In the genomic region with DNA sequence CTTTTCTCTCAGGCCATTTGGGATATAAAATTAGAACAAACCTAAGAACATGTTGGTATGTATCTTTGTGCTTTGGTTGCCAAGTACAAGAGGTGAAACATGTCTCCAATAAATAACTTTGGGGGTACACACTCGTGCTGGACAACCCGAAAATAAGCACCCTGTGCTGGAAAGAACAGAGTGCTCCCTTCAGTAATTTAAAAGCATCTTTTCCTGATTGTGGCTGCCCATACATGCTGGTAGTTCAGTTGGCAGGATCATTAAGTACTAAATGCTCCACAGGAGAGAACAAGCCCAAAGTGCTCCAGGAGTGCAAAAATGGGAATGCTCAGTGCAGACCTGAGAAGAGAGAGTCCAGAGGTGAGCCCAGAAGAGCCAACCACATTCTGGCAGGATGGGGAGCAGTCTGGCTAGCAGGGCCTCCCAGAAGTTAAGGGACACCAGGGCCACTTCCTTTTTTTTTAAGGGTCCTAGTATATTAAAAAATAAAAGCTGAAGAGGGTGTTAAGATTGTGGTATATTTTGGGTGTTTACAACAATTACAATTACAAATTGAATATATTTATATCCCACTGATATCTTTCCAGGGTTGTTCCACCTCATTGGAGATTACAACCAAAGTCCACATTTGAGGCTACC, we compare ENCODE assay signal across 30 cellular contexts. TPM values are rescaled to one million over a fixed set of nuclear protein-coding genes. Genes with fewer than 3 reads are reported as not detected.
DNase-seq lines count a peak whose midpoint lies in the region; ATAC-seq, FAIRE-seq and TF ChIP-seq lines count a peak whose summit lies in the region.
"Had no signal": no experiment of that assay in that cellular context is flagged by ENCODE, and none has a peak within 500 bp of the region (broad histone marks: within the 10 kb centered on the region; RNA-seq: fewer than 3 reads in every experiment).

No MANE protein-coding gene starts in this region.

- DNase-seq in A673 (ENCODE audit: low spot score) = no peak
- no peak for DNase-seq in GM12891 (ENCODE audit: insufficient read length, low spot score)
- no peak for DNase-seq in osteocyte (ENCODE audit: extremely low spot score, unreplicated experiment)
- no peak for DNase-seq in NCI-H2081 treated with DMSO at 0.1 percent for 48 hours (lab: John Stamatoyannopoulos, UW)
- DNase-seq: CD8-positive, alpha-beta T cell; DMS 273 treated with DMSO at 0.1 percent for 48 hours; DMS79; EL; GDM1; GM23248; H7; HFFc6; IMR-90; NCI-H1048; NCI-H1417; NCI-H1694; NCI-H2029 treated with DMSO at 0.1 percent for 48 hours; NCI-H2227 treated with DMSO at 0.1 percent for 48 hours; NCI-H69; OCI-M1; Peyer's patch had no signal

- peaks cover 55% of the 10 kb centered on the region for H3K4me1 ChIP-seq in A673 (ENCODE audit: insufficient read depth, low read length, poor library complexity, severe bottlenecking)
- H3K4me1 ChIP-seq in muscle layer of colon (ENCODE audit: insufficient read depth, low read length) = peaks cover 4% of the 10 kb centered on the region
- H3K4me1 ChIP-seq: Peyer's patch had no signal

- H3K36me3 ChIP-seq in A673 (ENCODE audit: insufficient read depth, low read length, poor library complexity, severe bottlenecking) (no peaks in the 10 kb centered on the region), muscle layer of colon (ENCODE audit: insufficient read depth, low read length) (no peaks in the 10 kb centered on the region)
- H3K36me3 ChIP-seq: Peyer's patch had no signal

- ATAC-seq in HG02981 (IDR thresholded peaks at IDR 0.05; ENCODE audit: unreplicated experiment) = no peak
- ATAC-seq in GM21360 (IDR thresholded peaks at IDR 0.05; ENCODE audit: unreplicated experiment) = no peak
- ATAC-seq: CD8-positive, alpha-beta T cell; SK-N-SH treated with all-trans-retinoic acid at 6 μM for 48 hours had no signal

- no TSS peak for BruUV-seq in A673 (replicated peaks; lab: Mats Ljungman, UMichigan)

- H3K4me3 Mint-ChIP-seq in dendritic cell treated with granulocyte-macrophage colony-stimulating factor and Interleukin-4, amounts not matched to agents 40 ng/mL and 50 ng/mL, for 4 days = no peak overlapping the region
- no peak overlapping the region for H3K4me3 Mint-ChIP-seq in osteocyte (ENCODE audit: unreplicated experiment)
- H3K4me3 Mint-ChIP-seq: B cell; CD8-positive, alpha-beta T cell; HFFc6 had no signal

- H3K9me3 ChIP-seq in A673 (ENCODE audit: low read depth, low read length, poor library complexity, severe bottlenecking) (no peaks in the 10 kb centered on the region), muscle layer of colon (ENCODE audit: low read length) (no peaks in the 10 kb centered on the region)
- H3K9me3 ChIP-seq: Peyer's patch had no signal

- TF ChIP-seq CTCF in A673 (conservative IDR thresholded peaks at IDR 0.05; ENCODE audit: low read depth, low read length) = no peak
- no peak for TF ChIP-seq CTCF in osteocyte (IDR thresholded peaks at IDR 0.05)

- no peaks in the 10 kb centered on the region for H3K27me3 Mint-ChIP-seq in dendritic cell treated with granulocyte-macrophage colony-stimulating factor and Interleukin-4, amounts not matched to agents 40 ng/mL and 50 ng/mL, for 4 days
- no peaks in the 10 kb centered on the region for H3K27me3 Mint-ChIP-seq in osteocyte (ENCODE audit: unreplicated experiment)

- intact Hi-C loops in A673 (cut with micrococcal nuclease; ENCODE audit: unreplicated experiment) = no loop called here
- intact Hi-C loops in dendritic cell treated with granulocyte-macrophage colony-stimulating factor and Interleukin-4, amounts not matched to agents 40 ng/mL and 50 ng/mL, for 4 days (cut with micrococcal nuclease) = no loop called here

- POLR2A ChIA-PET in A673 (lab: Charles Lee; ENCODE audit: low non-redundant PET) = no interaction called here

- FAIRE-seq in GM12891 (lab: Jason Lieb, UNC) = no peak
- FAIRE-seq: GM12892 had no signal

- H3K4me1 Mint-ChIP-seq in dendritic cell treated with granulocyte-macrophage colony-stimulating factor and Interleukin-4, amounts not matched to agents 40 ng/mL and 50 ng/mL, for 4 days (ENCODE audit: low read depth) = peaks cover 29% of the 10 kb centered on the region
- peaks cover 27% of the 10 kb centered on the region for H3K4me1 Mint-ChIP-seq in osteocyte (ENCODE audit: unreplicated experiment)

- no peak overlapping the region for H3K9ac ChIP-seq in muscle layer of colon (ENCODE audit: low read length)
- H3K9ac ChIP-seq: GM23248, KMS-11 had no signal

- no peaks in the 10 kb centered on the region for H3K36me3 Mint-ChIP-seq in dendritic cell treated with granulocyte-macrophage colony-stimulating factor and Interleukin-4, amounts not matched to agents 40 ng/mL and 50 ng/mL, for 4 days (ENCODE audit: low read depth)
- H3K36me3 Mint-ChIP-seq in osteocyte (ENCODE audit: unreplicated experiment) = no peaks in the 10 kb centered on the region
- H3K36me3 Mint-ChIP-seq: CD8-positive, alpha-beta T cell had no signal

- H3K27ac Mint-ChIP-seq in dendritic cell treated with granulocyte-macrophage colony-stimulating factor and Interleukin-4, amounts not matched to agents 40 ng/mL and 50 ng/mL, for 4 days = peak overlapping the region; percentile 59
- no peak overlapping the region for H3K27ac Mint-ChIP-seq in osteocyte (ENCODE audit: unreplicated experiment)
- H3K27ac Mint-ChIP-seq: B cell; CD8-positive, alpha-beta T cell; HFFc6 had no signal

- no peak for TF ChIP-seq POLR2A in GM12891 (IDR thresholded peaks at IDR 0.05; ENCODE audit: low read depth, low read length)

- H3K27me3 ChIP-seq in A673 (replicated peaks; ENCODE audit: insufficient read depth, low read depth, low read length, poor library complexity) (no peaks in the 10 kb centered on the region), muscle layer of colon (ENCODE audit: control insufficient read depth in 1 of 2, insufficient read depth in 2 of 2, low read length in 2 of 2) (no peaks in the 10 kb centered on the region)
- H3K27me3 ChIP-seq: Peyer's patch had no signal

- CTCF ChIA-PET in A673 (lab: Charles Lee) = no interaction called here

- no peak overlapping the region for H3K4me3 ChIP-seq in A673 (ENCODE audit: low read depth, low read length, poor library complexity, severe bottlenecking)
- no peak overlapping the region for H3K4me3 ChIP-seq in muscle layer of colon (ENCODE audit: low read depth in 1 of 2, low read length in 2 of 2)
- H3K4me3 ChIP-seq: GM23248, Peyer's patch had no signal

- no peaks in the 10 kb centered on the region for H3K9me3 Mint-ChIP-seq in dendritic cell treated with granulocyte-macrophage colony-stimulating factor and Interleukin-4, amounts not matched to agents 40 ng/mL and 50 ng/mL, for 4 days
- H3K9me3 Mint-ChIP-seq in osteocyte (ENCODE audit: unreplicated experiment) = no peaks in the 10 kb centered on the region
- H3K9me3 Mint-ChIP-seq: CD8-positive, alpha-beta T cell; HFFc6 had no signal

- peak overlapping the region; percentile 99 for H3K27ac ChIP-seq in A673 (ENCODE audit: low read depth, low read length, poor library complexity, severe bottlenecking)
- H3K27ac ChIP-seq in muscle layer of colon (ENCODE audit: low read depth, low read length) = peak overlapping the region; percentile 10
- H3K27ac ChIP-seq: C4-2B, GM23248, KMS-11 had no signal

TF ChIP-seq in GM12891, 5 proteins besides CTCF, POLR2A, EP300 and RAD21:
- TF ChIP-seq PAX5 (IDR thresholded peaks at IDR 0.05; ENCODE audit: insufficient read depth, low read length, severe bottlenecking) (no peak), SPI1 (IDR thresholded peaks at IDR 0.05; ENCODE audit: low read depth, low read length) (peak; percentile 43; the same call in 1 of the 2 replicates)

RNA-seq across cellular contexts. Expression of gene SSR3, which starts 48.6 kb away (rescaled TPM):
- 431 and 531 TPM in 2 replicates for total RNA-seq in A673 (2021)
- 139 TPM for polyA plus RNA-seq in GM12891 (2012; ENCODE audit: low read depth, missing spikeins)
- total RNA-seq in osteocyte = 207 and 208 TPM in 2 replicates
